In the genomic region with DNA sequence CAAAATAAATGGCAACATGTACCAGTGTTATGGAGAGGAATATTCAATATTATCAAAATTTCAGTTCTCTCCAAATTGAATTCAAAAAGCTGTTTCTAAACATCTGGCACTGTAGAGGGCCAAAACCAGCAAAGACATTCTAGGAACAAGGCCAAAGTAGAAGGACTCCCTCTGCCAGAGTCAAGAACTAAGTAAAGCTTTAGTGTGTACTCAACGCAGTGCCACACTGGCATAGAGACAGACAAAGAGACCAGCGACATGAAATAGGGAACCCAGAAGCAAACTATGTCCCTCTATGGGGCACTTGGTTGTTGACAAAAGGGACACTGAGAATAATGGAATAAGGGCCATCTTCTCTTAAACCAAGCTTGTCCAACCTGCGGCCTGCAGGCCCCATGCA, we compare ENCODE assay signal across 15 cellular contexts. TPM values are rescaled to one million over a fixed set of nuclear protein-coding genes. Genes with fewer than 3 reads are reported as not detected.
"Had no signal": no experiment of that assay in that cellular context is flagged by ENCODE, and none has a peak within 500 bp of the region (broad histone marks: within the 10 kb centered on the region; RNA-seq: fewer than 3 reads in every experiment).

No MANE protein-coding gene starts in this region.

- ATAC-seq: natural killer cell treated with Interleukin-12 subunit alpha and Interleukin-12 subunit beta and Interleukin-15 and Interleukin-18, amount 100 ng/mL, for 72 hours; stimulated activated naive CD8-positive, alpha-beta T cell treated with anti-CD3 and anti-CD28 coated beads, Interleukin-15, amount 100 ng/mL, for 72 hours had no signal

- DNase-seq: activated CD4-positive, alpha-beta T cell treated with anti-CD3 and anti-CD28 coated beads, Interleukin-2, amount 50 U/mL, for 4 hours; activated CD4-positive, CD25-positive, alpha-beta regulatory T cell treated with anti-CD3 and anti-CD28 coated beads, Interleukin-2, amount 50 U/mL, for 72 hours; activated effector memory CD4-positive, alpha-beta T cell treated with Interleukin-2 at 50 U/mL for 16 hours; activated T-cell treated with anti-CD3 and anti-CD28 coated beads, Interleukin-2, amount 50 U/mL, for 24 hours; amniotic stem cell; brain microvascular endothelial cell; cerebellar nuclear complex; immature natural killer cell; mesenchymal stem cell; nucleus accumbens; stimulated activated CD4-positive, alpha-beta T cell treated with anti-CD3 and anti-CD28 coated beads, Interleukin-4, amount 100 ng/mL, for 1 hour; stimulated activated naive CD8-positive, alpha-beta T cell treated with anti-CD3 and anti-CD28 coated beads, Interleukin-15, amount 100 ng/mL, for 72 hours; uterus had no signal

- H3K36me3 ChIP-seq: brain microvascular endothelial cell, uterus had no signal

- H3K27ac ChIP-seq: brain microvascular endothelial cell, uterus had no signal

- H3K4me1 ChIP-seq: uterus had no signal

- H3K4me3 ChIP-seq: uterus had no signal

- H3K27me3 ChIP-seq: brain microvascular endothelial cell, uterus had no signal

- H3K9me3 ChIP-seq: uterus had no signal

RNA-seq across cellular contexts. Expression of a gene that starts 15.6 kb away (rescaled TPM):
- total RNA-seq: dermis microvascular lymphatic vessel endothelial cell had no signal
